ENCODE assay signal across 1 cellular context in genomic region chr7:149838992-149839408, GRCh38.
TF ChIP-seq lines count a peak whose summit lies in the region.

No MANE protein-coding gene starts in this region.

TF ChIP-seq in HCT116, 20 proteins besides CTCF, POLR2A, EP300 and RAD21 (continued from another document):
- no peak for TF ChIP-seq REST (IDR thresholded peaks at IDR 0.05; ENCODE audit: low read depth)
- TF ChIP-seq JUND (IDR thresholded peaks at IDR 0.05): no peak
- no peak for TF ChIP-seq CBX3 (IDR thresholded peaks at IDR 0.05; ENCODE audit: low read depth)
- no peak for TF ChIP-seq EGR1 (IDR thresholded peaks at IDR 0.05; ENCODE audit: low read depth)
